Comparison of ENCODE assay signal across 8 cellular contexts in genomic region chr4:139014391-139015268, GRCh38. TPM values are rescaled to one million over a fixed set of nuclear protein-coding genes. Genes with fewer than 3 reads are reported as not detected.
A peak's percentile ranks its signal among the peaks of the same experiment; 100 is the strongest.
DNase-seq lines count a peak whose midpoint lies in the region; ATAC-seq and TF ChIP-seq lines count a peak whose summit lies in the region.

No MANE protein-coding gene starts in this region.

- POLR2A ChIA-PET in WTC11 (lab: Charles Lee) (interaction anchor here (0.6 to 1.6 kb wide), 4 partner anchors 33 to 375 kb away, joined by 3 to 4 read pairs (median 4); partner anchors contain the start of genes ELF2 and NAA15), HEK293T (lab: Yijun Ruan, JAX) (interaction anchor here (0.6 to 2.0 kb wide), 21 partner anchors 9 to 578 kb away, joined by 3 to 15 read pairs (median 4); partner anchors contain the start of genes ELF2, NAA15 and RAB33B)

- no peaks in the 10 kb centered on the region for H3K9me3 ChIP-seq in DND-41 (ENCODE audit: insufficient read depth, low read length, severe bottlenecking)

- H3K36me3 Mint-ChIP-seq in WTC11 (peaks cover 4% of the 10 kb centered on the region), nephron (ENCODE audit: low read depth) (no peaks in the 10 kb centered on the region)

- H3K4me3 ChIP-seq in DND-41 (ENCODE audit: low read depth in 1 of 2, low read length in 2 of 2): peak overlapping the region; percentile 66 to 82; a peak in 3 of 4 replicates

- no peaks in the 10 kb centered on the region for H3K36me3 ChIP-seq in DND-41 (ENCODE audit: insufficient read depth, low read length)

- H3K4me3 Mint-ChIP-seq in WTC11: peak overlapping the region; percentile 66
- peak overlapping the region; percentile 78 to 88 (median 84) for H3K4me3 Mint-ChIP-seq in nephron

- no peak for ATAC-seq in DND-41 (ENCODE audit: insufficient read depth, low read depth)
- ATAC-seq in GM19395 (IDR thresholded peaks at IDR 0.05; ENCODE audit: unreplicated experiment): peak; percentile 16
- ATAC-seq in WTC11: peak; percentile 3

- H3K4me2 ChIP-seq in DND-41 (ENCODE audit: insufficient read depth, low read length): peak overlapping the region; percentile 76

- H3K4me1 ChIP-seq in DND-41 (ENCODE audit: insufficient read depth, low read length): peaks cover 44% of the 10 kb centered on the region

- peaks cover 46% of the 10 kb centered on the region for H3K4me1 Mint-ChIP-seq in WTC11
- peaks cover 28% of the 10 kb centered on the region for H3K4me1 Mint-ChIP-seq in nephron

- H3K27ac Mint-ChIP-seq in WTC11 (peak overlapping the region; percentile 95), nephron (peak overlapping the region; percentile 77 to 99 (median 88))

- TF ChIP-seq CTCF in DND-41 (IDR thresholded peaks at IDR 0.05; ENCODE audit: borderline replicate concordance, extremely low read depth, low read length, poor library complexity, severe bottlenecking) (no peak), WTC11 (IDR thresholded peaks at IDR 0.05) (no peak), nephron (IDR thresholded peaks at IDR 0.05; ENCODE audit: unreplicated experiment in 3 of 3) (no peak)

- peak overlapping the region; percentile 80 for H3K9ac ChIP-seq in DND-41 (ENCODE audit: low read depth, low read length)

- H2AFZ ChIP-seq in DND-41 (ENCODE audit: low read depth, low read length): peak overlapping the region; percentile 84

- H4K20me1 ChIP-seq in DND-41 (ENCODE audit: insufficient read depth, low read length): peaks cover 10% of the 10 kb centered on the region; the same call in 1 of the 2 replicates

- no peaks in the 10 kb centered on the region for H3K27me3 ChIP-seq in DND-41 (ENCODE audit: insufficient read depth, low read length, poor library complexity)

- no peaks in the 10 kb centered on the region for H3K27me3 Mint-ChIP-seq in WTC11 (ENCODE audit: low read depth)
- no peaks in the 10 kb centered on the region for H3K27me3 Mint-ChIP-seq in nephron (ENCODE audit: low read depth)

- peaks cover 39% of the 10 kb centered on the region for H3K79me2 ChIP-seq in DND-41 (ENCODE audit: insufficient read depth, low read length)

- H3K27ac ChIP-seq in DND-41 (ENCODE audit: low read length): peak overlapping the region; percentile 78

- no peak for DNase-seq in DND-41
- DNase-seq in HT1080 (ENCODE audit: low read depth): peak; percentile 98
- DNase-seq in WTC11 (ENCODE audit: low spot score): no peak
- DNase-seq in fibroblast of gingiva (ENCODE audit: low read depth): peak; percentile 76
- DNase-seq in NCI-H2029 (lab: John Stamatoyannopoulos, UW): no peak
- no peak for DNase-seq in HEK293T (ENCODE audit: extremely low spot score)

- H3K9me3 Mint-ChIP-seq in WTC11 (no peaks in the 10 kb centered on the region), nephron (no peaks in the 10 kb centered on the region)

- CTCF ChIA-PET in WTC11 (lab: Charles Lee): interaction anchor here (0.6 to 2.0 kb wide), 4 partner anchors 10 to 937 kb away, joined by 3 to 18 read pairs (median 4); no protein-coding TSS in a partner anchor
- CTCF ChIA-PET in HEK293T (lab: Yijun Ruan, JAX): interaction anchor here (0.7 to 1.5 kb wide), 3 partner anchors 15 to 183 kb away, joined by 3 to 9 read pairs (median 3); no protein-coding TSS in a partner anchor

TF ChIP-seq in WTC11, 78 proteins besides CTCF, POLR2A, EP300 and RAD21 (continues in another document):
- TF ChIP-seq ZNF138 (CRISPR knock-in tag; conservative IDR thresholded peaks at IDR 0.05): no peak
- no peak for TF ChIP-seq KAT7 (CRISPR knock-in tag; IDR thresholded peaks at IDR 0.05; ENCODE audit: borderline replicate concordance)
- no peak for TF ChIP-seq MLX (CRISPR knock-in tag; IDR thresholded peaks at IDR 0.05)
- TF ChIP-seq FOXJ3 (CRISPR knock-in tag; IDR thresholded peaks at IDR 0.05; ENCODE audit: borderline replicate concordance): no peak
- TF ChIP-seq, protein P1, sequence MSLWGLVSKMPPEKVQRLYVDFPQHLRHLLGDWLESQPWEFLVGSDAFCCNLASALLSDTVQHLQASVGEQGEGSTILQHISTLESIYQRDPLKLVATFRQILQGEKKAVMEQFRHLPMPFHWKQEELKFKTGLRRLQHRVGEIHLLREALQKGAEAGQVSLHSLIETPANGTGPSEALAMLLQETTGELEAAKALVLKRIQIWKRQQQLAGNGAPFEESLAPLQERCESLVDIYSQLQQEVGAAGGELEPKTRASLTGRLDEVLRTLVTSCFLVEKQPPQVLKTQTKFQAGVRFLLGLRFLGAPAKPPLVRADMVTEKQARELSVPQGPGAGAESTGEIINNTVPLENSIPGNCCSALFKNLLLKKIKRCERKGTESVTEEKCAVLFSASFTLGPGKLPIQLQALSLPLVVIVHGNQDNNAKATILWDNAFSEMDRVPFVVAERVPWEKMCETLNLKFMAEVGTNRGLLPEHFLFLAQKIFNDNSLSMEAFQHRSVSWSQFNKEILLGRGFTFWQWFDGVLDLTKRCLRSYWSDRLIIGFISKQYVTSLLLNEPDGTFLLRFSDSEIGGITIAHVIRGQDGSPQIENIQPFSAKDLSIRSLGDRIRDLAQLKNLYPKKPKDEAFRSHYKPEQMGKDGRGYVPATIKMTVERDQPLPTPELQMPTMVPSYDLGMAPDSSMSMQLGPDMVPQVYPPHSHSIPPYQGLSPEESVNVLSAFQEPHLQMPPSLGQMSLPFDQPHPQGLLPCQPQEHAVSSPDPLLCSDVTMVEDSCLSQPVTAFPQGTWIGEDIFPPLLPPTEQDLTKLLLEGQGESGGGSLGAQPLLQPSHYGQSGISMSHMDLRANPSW (CRISPR knock-in tag; conservative IDR thresholded peaks at IDR 0.05; ENCODE audit: low read depth): no peak
- no peak for TF ChIP-seq PREB (CRISPR knock-in tag; IDR thresholded peaks at IDR 0.05; ENCODE audit: borderline replicate concordance)

TF ChIP-seq in HEK293T, 16 proteins besides CTCF, POLR2A, EP300 and RAD21:
- no peak for TF ChIP-seq L3MBTL2 (conservative IDR thresholded peaks at IDR 0.05)
- no peak for TF ChIP-seq FOXA1 (IDR thresholded peaks at IDR 0.05)
- TF ChIP-seq ARNT (IDR thresholded peaks at IDR 0.05): no peak
- TF ChIP-seq SP1 (IDR thresholded peaks at IDR 0.05): no peak
- TF ChIP-seq HDGF (IDR thresholded peaks at IDR 0.05; ENCODE audit: borderline replicate concordance): no peak; the same call in 1 of the 2 replicates
- TF ChIP-seq BHLHE40 (IDR thresholded peaks at IDR 0.05; ENCODE audit: borderline replicate concordance): no peak
- no peak for TF ChIP-seq TARDBP (IDR thresholded peaks at IDR 0.05)
- TF ChIP-seq LEF1 (IDR thresholded peaks at IDR 0.05; ENCODE audit: borderline replicate concordance): no peak
- no peak for TF ChIP-seq ELF4 (IDR thresholded peaks at IDR 0.05)
- TF ChIP-seq FOXK2 (IDR thresholded peaks at IDR 0.05): no peak
- no peak for TF ChIP-seq NFRKB (IDR thresholded peaks at IDR 0.05)
- TF ChIP-seq ZNF384 (IDR thresholded peaks at IDR 0.05): no peak
- TF ChIP-seq PKNOX1 (IDR thresholded peaks at IDR 0.05): no peak
- TF ChIP-seq FOXM1 (IDR thresholded peaks at IDR 0.05; ENCODE audit: borderline replicate concordance): no peak
- TF ChIP-seq SUZ12 (IDR thresholded peaks at IDR 0.05): no peak
- TF ChIP-seq CTBP1 (IDR thresholded peaks at IDR 0.05; ENCODE audit: borderline replicate concordance): no peak

RNA-seq across cellular contexts. Expression of gene NOCT, which starts 1.0 kb away (rescaled TPM):
- total RNA-seq in HT1080 (2014; rRNA removed; shearing (Covaris generic)): 25.2 and 30.4 TPM in 2 replicates
- polyA plus RNA-seq in HT1080 (2015; cell fraction: cytosol; rRNA removed): 7.3 and 9.7 TPM in 2 replicates
- polyA plus RNA-seq in HT1080 (2015; cell fraction: nucleus; rRNA removed): 7.4 and 9.8 TPM in 2 replicates
- total RNA-seq in WTC11 (2021): 37.9 to 43.4 TPM (median 39.2 TPM) in 3 replicates

Comparison
In these comparisons a context has a peak if more than half of its experiments do, and no peak if none do; other contexts are left out.
1. DNase-seq: peak in HT1080 (single experiment) and fibroblast of gingiva (single experiment); none in DND-41 (single experiment), WTC11 (single experiment), NCI-H2029 (single experiment) and HEK293T (single experiment).